ENCODE assay signal across 20 cellular contexts in the genomic region with DNA sequence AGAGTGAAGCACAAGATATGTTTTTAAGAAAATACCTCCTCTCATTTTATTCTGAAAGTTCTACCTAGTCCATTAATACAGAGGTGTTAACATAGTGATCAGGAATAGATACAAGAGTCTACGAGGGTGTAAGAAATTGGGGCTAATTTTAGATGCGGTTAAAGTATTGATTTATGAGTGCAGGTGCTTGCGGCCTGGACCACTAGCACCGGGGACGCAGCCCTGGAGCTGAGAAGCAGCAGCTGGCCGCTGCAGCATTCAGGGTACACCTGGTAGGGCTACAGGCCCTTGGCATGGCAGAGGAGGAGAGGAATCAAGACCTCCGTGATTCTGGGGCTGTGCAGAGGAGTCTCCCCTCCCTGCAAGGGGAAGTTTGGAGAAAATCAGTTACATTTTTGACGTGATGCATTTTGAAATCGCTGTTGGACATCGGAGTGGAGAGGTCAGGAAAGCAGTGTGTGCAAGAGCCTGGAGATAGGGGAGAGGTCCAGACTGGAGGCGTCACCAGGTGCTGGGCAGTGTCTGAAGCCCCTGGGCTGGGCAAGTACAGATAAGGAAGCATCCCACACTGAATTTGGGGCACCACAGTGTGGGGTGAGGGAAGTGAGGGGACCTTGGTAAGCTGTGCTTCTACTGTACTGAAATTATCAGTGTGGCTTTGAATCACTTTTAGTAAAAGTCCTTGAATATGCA.
A peak's percentile ranks its signal among the peaks of the same experiment; 100 is the strongest.
DNase-seq lines count a peak whose midpoint lies in the region; ATAC-seq and TF ChIP-seq lines count a peak whose summit lies in the region.
"Had no signal": no experiment of that assay in that cellular context is flagged by ENCODE, and none has a peak within 500 bp of the region (broad histone marks: within the 10 kb centered on the region; RNA-seq: fewer than 3 reads in every experiment).

No MANE protein-coding gene starts in this region.

- H3K27me3 ChIP-seq in Karpas-422 (ENCODE audit: low read length) (peaks cover 4% of the 10 kb centered on the region; the same call in 1 of the 2 replicates), suprapubic skin (no peaks in the 10 kb centered on the region)
- H3K27me3 ChIP-seq: hepatocyte, ovary, right lobe of liver, upper lobe of left lung had no signal

- H3K79me2 ChIP-seq in Karpas-422 (ENCODE audit: low read length) = no peaks in the 10 kb centered on the region
- H3K79me2 ChIP-seq: hepatocyte had no signal

- H3K9ac ChIP-seq in Karpas-422 (ENCODE audit: low read length) = no peak overlapping the region

- H3K4me2 ChIP-seq in Karpas-422 (ENCODE audit: low read depth, low read length, poor library complexity, severe bottlenecking) = peak overlapping the region; percentile 19
- H3K4me2 ChIP-seq: hepatocyte had no signal

- H3K9me3 ChIP-seq in Karpas-422 (ENCODE audit: low read length) (no peaks in the 10 kb centered on the region; the same call in 1 of the 2 replicates), suprapubic skin (no peaks in the 10 kb centered on the region)
- H3K9me3 ChIP-seq: ovary, right lobe of liver, upper lobe of left lung had no signal

- no peaks in the 10 kb centered on the region for H3K4me1 Mint-ChIP-seq in nephron progenitor cell
- H3K4me1 Mint-ChIP-seq: activated CD4-positive, alpha-beta T cell treated with anti-CD3 and anti-CD28 coated beads, Interleukin-2, amount 10 ng/mL, durations not matched to agents 24 days and 14 days; CD8-positive, alpha-beta memory T cell had no signal

- peaks cover 8% of the 10 kb centered on the region for H3K4me1 ChIP-seq in Karpas-422 (ENCODE audit: low read length)
- no peaks in the 10 kb centered on the region for H3K4me1 ChIP-seq in suprapubic skin
- H3K4me1 ChIP-seq: right lobe of liver, upper lobe of left lung had no signal

- no peaks in the 10 kb centered on the region for H3K36me3 ChIP-seq in Karpas-422 (ENCODE audit: insufficient read depth, low read length)
- H3K36me3 ChIP-seq in suprapubic skin = no peaks in the 10 kb centered on the region
- H3K36me3 ChIP-seq: ovary, right lobe of liver, upper lobe of left lung had no signal

- H4K20me1 ChIP-seq in Karpas-422 (ENCODE audit: insufficient read depth, low read depth, low read length) = no peaks in the 10 kb centered on the region

- peak; percentile 48 for DNase-seq in Karpas-422
- DNase-seq in nephron progenitor cell = no peak
- no peak for DNase-seq in activated naive CD4-positive, alpha-beta T cell (lab: John Stamatoyannopoulos, UW)
- DNase-seq in hepatic stellate cell (ENCODE audit: low spot score) = no peak
- no peak for DNase-seq in NCI-H146 treated with DMSO at 0.1 percent for 48 hours (lab: John Stamatoyannopoulos, UW; ENCODE audit: unreplicated experiment)
- no peak for DNase-seq in suprapubic skin (ENCODE audit: low spot score in 2 of 2)
- DNase-seq: activated CD4-positive, alpha-beta T cell treated with anti-CD3 and anti-CD28 coated beads, Interleukin-2, amount 10 ng/mL, durations not matched to agents 24 days and 14 days; activated effector memory CD4-positive, alpha-beta T cell treated with Interleukin-2 at 50 U/mL for 16 hours; CD8-positive, alpha-beta memory T cell; foreskin fibroblast; NCI-H187 treated with DMSO at 0.1 percent for 48 hours; ovary; right lobe of liver had no signal

- no peaks in the 10 kb centered on the region for H3K9me2 ChIP-seq in Karpas-422 (replicated peaks; ENCODE audit: insufficient read depth, low read length)

- 79% methylated on average over 11 of the region's 11 CpGs for WGBS in suprapubic skin

- peak; percentile 85 for ATAC-seq in GM18858 (IDR thresholded peaks at IDR 0.05; ENCODE audit: unreplicated experiment)
- ATAC-seq in GM21515 (IDR thresholded peaks at IDR 0.05; ENCODE audit: unreplicated experiment) = peak; percentile 62
- ATAC-seq: right lobe of liver had no signal

- H3K4me3 ChIP-seq in Karpas-422 (ENCODE audit: low read length) (no peak overlapping the region), suprapubic skin (no peak overlapping the region)
- H3K4me3 ChIP-seq: hepatocyte, lung, ovary, right lobe of liver, upper lobe of left lung had no signal

- H3K9me3 Mint-ChIP-seq in nephron progenitor cell = peaks cover 11% of the 10 kb centered on the region
- H3K9me3 Mint-ChIP-seq: activated CD4-positive, alpha-beta T cell treated with anti-CD3 and anti-CD28 coated beads, Interleukin-2, amount 10 ng/mL, durations not matched to agents 24 days and 14 days; stimulated activated naive CD8-positive, alpha-beta T cell treated with anti-CD3 and anti-CD28 coated beads, Interleukin-15, Interleukin-2, amounts not matched to agents 100 ng/mL and 50 ng/mL, for 24 hours had no signal

- H3K27ac ChIP-seq in Karpas-422 (ENCODE audit: low read length) = no peak overlapping the region
- H3K27ac ChIP-seq in suprapubic skin = no peak overlapping the region
- H3K27ac ChIP-seq: epithelial cell of prostate, hepatocyte, ovary, right lobe of liver, upper lobe of left lung had no signal

- no peak for TF ChIP-seq EP300 in suprapubic skin (IDR thresholded peaks at IDR 0.05)

- TF ChIP-seq POLR2A in suprapubic skin (IDR thresholded peaks at IDR 0.05) = no peak

- H3K4me3 Mint-ChIP-seq in nephron progenitor cell = no peak overlapping the region
- H3K4me3 Mint-ChIP-seq: activated CD4-positive, alpha-beta T cell treated with anti-CD3 and anti-CD28 coated beads, Interleukin-2, amount 10 ng/mL, durations not matched to agents 24 days and 14 days; CD8-positive, alpha-beta memory T cell; stimulated activated naive CD8-positive, alpha-beta T cell treated with anti-CD3 and anti-CD28 coated beads, Interleukin-15, Interleukin-2, amounts not matched to agents 100 ng/mL and 50 ng/mL, for 24 hours had no signal

- no peak overlapping the region for H2AFZ ChIP-seq in Karpas-422 (ENCODE audit: low read length)
- H2AFZ ChIP-seq: hepatocyte had no signal

- peak overlapping the region; percentile 1 for H3K27ac Mint-ChIP-seq in nephron progenitor cell
- H3K27ac Mint-ChIP-seq: activated CD4-positive, alpha-beta T cell treated with anti-CD3 and anti-CD28 coated beads, Interleukin-2, amount 10 ng/mL, durations not matched to agents 24 days and 14 days; CD8-positive, alpha-beta memory T cell; stimulated activated naive CD8-positive, alpha-beta T cell treated with anti-CD3 and anti-CD28 coated beads, Interleukin-15, Interleukin-2, amounts not matched to agents 100 ng/mL and 50 ng/mL, for 24 hours had no signal

- peaks cover 4% of the 10 kb centered on the region for H3K27me3 Mint-ChIP-seq in nephron progenitor cell (ENCODE audit: low read depth, poor library complexity)

- no peaks in the 10 kb centered on the region for H3K36me3 Mint-ChIP-seq in nephron progenitor cell (ENCODE audit: low read depth)
- H3K36me3 Mint-ChIP-seq: CD8-positive, alpha-beta memory T cell had no signal

- TF ChIP-seq CTCF in nephron progenitor cell (IDR thresholded peaks at IDR 0.05) = no peak
- TF ChIP-seq CTCF in suprapubic skin (IDR thresholded peaks at IDR 0.05) = no peak
